ENCODE assay signal across 22 cellular contexts in genomic region chrX:41233988-41234387, GRCh38.
"Had no signal": no experiment of that assay in that cellular context is flagged by ENCODE, and none has a peak within 500 bp of the region (broad histone marks: within the 10 kb centered on the region; RNA-seq: fewer than 3 reads in every experiment).

No MANE protein-coding gene starts in this region.

- H3K4me2 ChIP-seq: SK-N-SH had no signal

- H3K27ac ChIP-seq: RWPE1 had no signal

- H3K9me3 ChIP-seq: MG63, SK-N-SH had no signal

- H3K4me3 ChIP-seq: MG63 had no signal

- DNase-seq: KBM-7, MG63, NCI-H1092, NCI-H1105 treated with DMSO at 0.1 percent for 48 hours, NCI-H1417 treated with DMSO at 0.1 percent for 48 hours, NCI-H146, NCI-H1694 treated with DMSO at 0.1 percent for 48 hours, NCI-H1930, NCI-H2081, NCI-H2107, NCI-H226, NCI-H446, NCI-H510A, NCI-H524 treated with DMSO at 0.1 percent for 48 hours, NCI-H69, NCI-H774, PC-3, SHP77, SK-N-SH, SW 1271 had no signal

- H3K9ac ChIP-seq: SK-N-SH had no signal

- ATAC-seq: Panc1, PC-3 had no signal

- H3K27me3 ChIP-seq: MG63 had no signal
